In the genomic region with DNA sequence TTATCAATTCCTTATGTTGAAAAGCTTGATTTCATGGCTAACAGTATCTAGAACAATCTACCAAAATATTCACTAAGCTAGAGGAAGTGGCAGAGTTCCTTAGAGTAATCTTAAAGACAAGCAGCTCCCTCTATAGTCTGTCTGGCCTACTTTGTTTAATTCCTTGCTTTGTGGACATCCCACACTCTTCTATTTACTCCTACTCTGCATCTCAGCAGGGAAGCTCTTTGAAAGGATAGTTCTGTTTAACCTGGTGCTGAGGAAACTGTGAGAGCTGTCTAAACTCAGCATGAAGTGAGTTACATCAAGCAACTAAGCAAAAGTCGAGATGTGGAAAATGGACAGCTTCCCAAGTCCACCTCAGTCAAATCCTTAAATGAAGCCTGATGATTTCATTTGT, we compare ENCODE assay signal across 8 cellular contexts. TPM values are rescaled to one million over a fixed set of nuclear protein-coding genes. Genes with fewer than 3 reads are reported as not detected.
DNase-seq lines count a peak whose midpoint lies in the region; ATAC-seq, FAIRE-seq and TF ChIP-seq lines count a peak whose summit lies in the region.

No MANE protein-coding gene starts in this region.

- peak; percentile 53 for DNase-seq in NCI-H2196 (lab: John Stamatoyannopoulos, UW; ENCODE audit: unreplicated experiment)
- no peak for DNase-seq in NCI-H2196 treated with DMSO at 0.1 percent for 48 hours (lab: John Stamatoyannopoulos, UW; ENCODE audit: unreplicated experiment)
- peak; percentile 70 for DNase-seq in NT2/D1 (ENCODE audit: low read depth, low spot score)
- DNase-seq in aorta, result no peak
- DNase-seq in left lobe of liver (ENCODE audit: low spot score), result no peak

- H3K4me1 ChIP-seq in NT2/D1 (ENCODE audit: insufficient read depth, insufficient read length) (no peaks in the 10 kb centered on the region), neutrophil (ENCODE audit: control insufficient read depth in 1 of 2, insufficient read depth in 1 of 2, low read depth in 1 of 2, low read length in 1 of 2) (peaks cover 13% of the 10 kb centered on the region in 2 experiments), aorta (ENCODE audit: control insufficient read depth in 1 of 2, insufficient read depth in 2 of 2, low read length in 2 of 2) (peaks cover 0 to 3% of the 10 kb centered on the region in 2 donors)

- peak overlapping the region; percentile 47 for H3K27ac ChIP-seq in neutrophil
- no peak overlapping the region for H3K27ac ChIP-seq in aorta (ENCODE audit: low read depth in 1 of 2, low read length in 2 of 2)

- no peaks in the 10 kb centered on the region for H3K36me3 ChIP-seq in NT2/D1 (ENCODE audit: insufficient read depth, insufficient read length, low read length)
- H3K36me3 ChIP-seq in neutrophil, result no peaks in the 10 kb centered on the region
- no peaks in the 10 kb centered on the region for H3K36me3 ChIP-seq in aorta (ENCODE audit: control insufficient read depth in 1 of 2, insufficient read depth in 2 of 2, low read length in 1 of 2)

- ATAC-seq in HG02763 (IDR thresholded peaks at IDR 0.05; ENCODE audit: unreplicated experiment) (peak; percentile 16), aorta (ENCODE audit: low FRiP score) (no peak), left lobe of liver (no peak)

- no peak overlapping the region for H3K9ac ChIP-seq in NT2/D1 (ENCODE audit: insufficient read length, low read depth)

- H3K9me3 ChIP-seq in NT2/D1 (ENCODE audit: insufficient read depth, low read length) (no peaks in the 10 kb centered on the region), neutrophil (no peaks in the 10 kb centered on the region), aorta (ENCODE audit: control insufficient read depth, low read length) (no peaks in the 10 kb centered on the region)

- H3K27me3 ChIP-seq in NT2/D1 (ENCODE audit: insufficient read depth, insufficient read length) (peaks cover 28% of the 10 kb centered on the region), neutrophil (no peaks in the 10 kb centered on the region), aorta (ENCODE audit: control insufficient read depth in 1 of 2, insufficient read depth in 2 of 2, low read length in 1 of 2) (no peaks in the 10 kb centered on the region)

- FAIRE-seq in endometrium (lab: Jason Lieb, UNC), result peak; percentile 59

- H3K4me3 ChIP-seq in NT2/D1 (ENCODE audit: insufficient read length, low read depth), result no peak overlapping the region
- H3K4me3 ChIP-seq in neutrophil (ENCODE audit: low read depth in 1 of 2, low read length in 1 of 2), result no peak overlapping the region
- no peak overlapping the region for H3K4me3 ChIP-seq in aorta (ENCODE audit: low read length in 2 of 2)

- no peak for TF ChIP-seq CTCF in neutrophil (IDR thresholded peaks at IDR 0.05)

- WGBS in aorta, 2 donors, result 36 to 42% methylated on average over 1 of the region's 1 CpG

- intact Hi-C loops in aorta (cut with DNase I), result loop anchor here in 1 of 2 donors (10.0 kb wide), 1 partner anchor 94 kb away; no protein-coding TSS in a partner anchor

RNA-seq across cellular contexts. Expression of a gene that starts 4.3 kb away (rescaled TPM):
- total RNA-seq in aorta, result 10 to 100 TPM; 69.1 to 74.9 TPM
- polyA plus RNA-seq in aorta, result 10 to 100 TPM in 1 of 2 donors, 1 to 10 TPM in 1; 5.0 to 13.4 TPM
- total RNA-seq in left lobe of liver, result 11.7 TPM

Comparison
In these comparisons a context has a peak if more than half of its experiments do, and no peak if none do; other contexts are left out.
1. DNase-seq: peak in NCI-H2196 (single experiment) and NT2/D1 (single experiment); none in NCI-H2196 treated with DMSO at 0.1 percent for 48 hours (single experiment), aorta (0 of 2) and left lobe of liver (single experiment).